In the genomic region with DNA sequence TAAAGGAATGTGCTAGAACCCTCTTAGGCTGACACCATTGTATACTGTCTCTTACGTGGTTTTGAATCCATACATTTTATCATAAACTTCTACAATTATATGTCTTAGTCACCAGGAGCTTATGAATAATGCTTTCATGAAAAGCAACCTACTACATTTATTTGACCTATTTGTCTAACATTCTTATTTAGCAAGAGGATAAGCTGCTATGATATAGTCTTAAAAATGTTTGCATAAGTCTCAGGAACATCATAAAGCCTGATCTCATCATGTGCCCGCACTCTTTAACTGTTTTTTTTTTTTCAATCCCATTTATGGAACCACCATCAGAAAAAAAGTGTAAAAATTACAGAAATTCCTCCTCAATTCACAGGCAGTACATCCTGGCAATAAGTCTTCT, we compare ENCODE assay signal across 38 cellular contexts. TPM values are rescaled to one million over a fixed set of nuclear protein-coding genes. Genes with fewer than 3 reads are reported as not detected.
"Had no signal": no experiment of that assay in that cellular context is flagged by ENCODE, and none has a peak within 500 bp of the region (broad histone marks: within the 10 kb centered on the region; RNA-seq: fewer than 3 reads in every experiment).

No MANE protein-coding gene starts in this region.

- H3K9me3 ChIP-seq: MG63 had no signal

- H3K4me3 ChIP-seq: MG63 had no signal

- H3K9ac ChIP-seq: KMS-11 had no signal

- H3K4me2 ChIP-seq: KMS-11 had no signal

- H3K36me3 ChIP-seq: MG63 had no signal

- H3K27ac ChIP-seq: KMS-11 had no signal

- H3K27me3 ChIP-seq: MG63 had no signal

- DNase-seq: Karpas-422, Kasumi-1, KBM-7, KG1, MG63, MM.1S, MV-4-11, NCI-H1048, NCI-H1092, NCI-H1092 treated with DMSO at 0.1 percent for 48 hours, NCI-H1105, NCI-H1105 treated with DMSO at 0.1 percent for 48 hours, NCI-H1417, NCI-H1417 treated with DMSO at 0.1 percent for 48 hours, NCI-H1436, NCI-H146, NCI-H1694, NCI-H1694 treated with DMSO at 0.1 percent for 48 hours, NCI-H187, NCI-H187 treated with DMSO at 0.1 percent for 48 hours, NCI-H1930, NCI-H2029, NCI-H2029 treated with DMSO at 0.1 percent for 48 hours, NCI-H2081, NCI-H2107, NCI-H2171, NCI-H2171 treated with DMSO at 0.1 percent for 48 hours, NCI-H2227 treated with DMSO at 0.1 percent for 48 hours, NCI-H226, NCI-H345, NCI-H446, NCI-H446 treated with DMSO at 0.1 percent for 48 hours, NCI-H510A, NCI-H510A treated with DMSO at 0.1 percent for 48 hours had no signal

RNA-seq across cellular contexts. Expression of a gene that starts 59.7 kb away (rescaled TPM):
- total RNA-seq: LHCN-M2, MCF 10A, NCI-H460 had no signal
